In the genomic region with DNA sequence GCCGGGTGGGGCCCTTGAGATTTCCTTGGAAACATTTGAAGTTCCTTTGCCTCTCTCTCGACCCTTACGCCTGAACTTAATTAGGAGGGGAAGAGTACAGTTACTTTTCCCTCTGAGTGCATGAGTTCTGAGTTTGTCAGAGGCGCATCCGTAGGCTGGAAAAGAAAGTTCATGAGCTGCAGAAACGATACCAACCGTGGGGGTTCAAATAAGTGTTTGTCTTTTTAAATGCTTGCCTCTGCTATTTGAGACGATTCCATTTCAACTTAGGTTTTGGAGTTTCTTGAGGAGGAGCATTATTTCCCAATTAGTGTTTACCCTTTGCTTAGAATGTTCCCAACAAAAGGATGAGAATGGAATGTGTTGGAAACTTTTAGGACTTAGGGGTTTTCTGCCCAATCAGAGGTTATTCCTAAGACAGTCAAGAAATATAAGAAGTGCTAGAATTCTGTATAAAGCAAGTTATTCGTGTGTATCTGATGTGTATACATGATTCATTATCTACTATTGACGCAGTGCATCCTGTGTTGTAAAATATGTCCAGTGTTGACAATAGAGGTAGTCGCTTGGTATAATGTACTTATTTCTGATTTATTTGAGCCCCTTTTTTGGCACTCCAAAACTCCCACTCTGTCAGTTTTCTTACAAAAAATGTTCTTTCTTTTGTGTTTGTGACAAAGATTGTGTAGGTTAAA, we compare ENCODE assay signal across 8 cellular contexts. TPM values are rescaled to one million over a fixed set of nuclear protein-coding genes. Genes with fewer than 3 reads are reported as not detected.
A peak's percentile ranks its signal among the peaks of the same experiment; 100 is the strongest.
DNase-seq lines count a peak whose midpoint lies in the region; ATAC-seq and TF ChIP-seq lines count a peak whose summit lies in the region.

No MANE protein-coding gene starts in this region.

- H3K27me3 ChIP-seq in iPS DF 6.9 (ENCODE audit: control insufficient read depth, insufficient read depth, low read length), result no peaks in the 10 kb centered on the region

- peaks cover 23% of the 10 kb centered on the region for H3K36me3 Mint-ChIP-seq in activated CD4-positive, alpha-beta T cell treated with anti-CD3 and anti-CD28 coated beads, Interleukin-2, amount 10 ng/mL, durations not matched to agents 24 days and 14 days (ENCODE audit: low read depth)
- H3K36me3 Mint-ChIP-seq in activated CD8-positive, alpha-beta T cell treated with anti-CD3 and anti-CD28 coated beads for 36 hours (ENCODE audit: low read depth), result peaks cover 9% of the 10 kb centered on the region
- H3K36me3 Mint-ChIP-seq in stimulated activated memory B cell treated with anti-CD40 and anti-IgM and Interleukin-4, amounts not matched to agents 10 μg/mL and 1 μg/mL and 100 μg/mL, for 72 hours, result peaks cover 10% of the 10 kb centered on the region

- peak overlapping the region; percentile 94 for H3K27ac Mint-ChIP-seq in activated CD4-positive, alpha-beta T cell treated with anti-CD3 and anti-CD28 coated beads, Interleukin-2, amount 10 ng/mL, durations not matched to agents 24 days and 14 days
- H3K27ac Mint-ChIP-seq in activated CD8-positive, alpha-beta T cell treated with anti-CD3 and anti-CD28 coated beads for 36 hours, result peak overlapping the region; percentile 95
- peak overlapping the region; percentile 87 for H3K27ac Mint-ChIP-seq in stimulated activated memory B cell treated with anti-CD40 and anti-IgM and Interleukin-4, amounts not matched to agents 10 μg/mL and 1 μg/mL and 100 μg/mL, for 72 hours

- intact Hi-C loops in activated CD4-positive, alpha-beta T cell treated with anti-CD3 and anti-CD28 coated beads, Interleukin-2, amount 10 ng/mL, durations not matched to agents 24 days and 14 days (cut with micrococcal nuclease), result loop anchor here (1.0 to 5.0 kb wide), 7 partner anchors 11 to 1904 kb away; a partner anchor contains a TSS
- intact Hi-C loops in activated CD8-positive, alpha-beta T cell treated with anti-CD3 and anti-CD28 coated beads for 36 hours (cut with micrococcal nuclease), result loop anchor here (10.0 kb wide), 1 partner anchor 642 kb away; a partner anchor contains a TSS

- no peaks in the 10 kb centered on the region for H3K36me3 ChIP-seq in iPS DF 6.9 (ENCODE audit: control insufficient read depth, insufficient read depth, low read length)

- TF ChIP-seq CTCF in activated CD8-positive, alpha-beta T cell treated with anti-CD3 and anti-CD28 coated beads for 36 hours (IDR thresholded peaks at IDR 0.05), result no peak

- no CpG with 5 or more reads among the region's 11 CpGs for WGBS in iPS DF 6.9 (ENCODE audit: insufficient coverage, insufficient read length)

- peak overlapping the region; percentile 95 for H3K4me3 Mint-ChIP-seq in activated CD4-positive, alpha-beta T cell treated with anti-CD3 and anti-CD28 coated beads, Interleukin-2, amount 10 ng/mL, durations not matched to agents 24 days and 14 days
- H3K4me3 Mint-ChIP-seq in activated CD8-positive, alpha-beta T cell treated with anti-CD3 and anti-CD28 coated beads for 36 hours, result peak overlapping the region; percentile 87
- H3K4me3 Mint-ChIP-seq in stimulated activated memory B cell treated with anti-CD40 and anti-IgM and Interleukin-4, amounts not matched to agents 10 μg/mL and 1 μg/mL and 100 μg/mL, for 72 hours, result peak overlapping the region; percentile 85

- no peaks in the 10 kb centered on the region for H3K4me1 ChIP-seq in iPS DF 6.9 (ENCODE audit: control insufficient read depth, insufficient read depth, low read length)

- CTCF ChIA-PET in activated CD8-positive, alpha-beta T cell treated with anti-CD3 and anti-CD28 coated beads for 36 hours (lab: Charles Lee), result interaction anchor here (1.3 to 8.3 kb wide), 3 partner anchors 8 to 226 kb away, joined by 3 to 77 read pairs (median 4); a partner anchor contains a TSS

- DNase-seq in activated CD4-positive, alpha-beta T cell treated with anti-CD3 and anti-CD28 coated beads, Interleukin-2, amount 10 ng/mL, durations not matched to agents 24 days and 14 days, result no peak
- no peak for DNase-seq in activated CD4-positive, alpha-beta T cell treated with anti-CD3 and anti-CD28 coated beads for 48 hours
- no peak for DNase-seq in activated CD8-positive, alpha-beta T cell treated with anti-CD3 and anti-CD28 coated beads for 36 hours
- DNase-seq in iPS DF 6.9 (ENCODE audit: low read depth, low spot score) (no peak), HPDE6-E6E7 (ENCODE audit: extremely low spot score) (no peak)
- DNase-seq in effector CD4-positive, alpha-beta T cell, result no peak

- H3K27me3 Mint-ChIP-seq in activated CD4-positive, alpha-beta T cell treated with anti-CD3 and anti-CD28 coated beads, Interleukin-2, amount 10 ng/mL, durations not matched to agents 24 days and 14 days, result no peaks in the 10 kb centered on the region
- no peaks in the 10 kb centered on the region for H3K27me3 Mint-ChIP-seq in activated CD8-positive, alpha-beta T cell treated with anti-CD3 and anti-CD28 coated beads for 36 hours
- no peaks in the 10 kb centered on the region for H3K27me3 Mint-ChIP-seq in stimulated activated memory B cell treated with anti-CD40 and anti-IgM and Interleukin-4, amounts not matched to agents 10 μg/mL and 1 μg/mL and 100 μg/mL, for 72 hours

- H3K4me1 Mint-ChIP-seq in activated CD4-positive, alpha-beta T cell treated with anti-CD3 and anti-CD28 coated beads, Interleukin-2, amount 10 ng/mL, durations not matched to agents 24 days and 14 days, result peaks cover 41% of the 10 kb centered on the region
- peaks cover 32% of the 10 kb centered on the region for H3K4me1 Mint-ChIP-seq in activated CD8-positive, alpha-beta T cell treated with anti-CD3 and anti-CD28 coated beads for 36 hours (ENCODE audit: low read depth)
- H3K4me1 Mint-ChIP-seq in stimulated activated memory B cell treated with anti-CD40 and anti-IgM and Interleukin-4, amounts not matched to agents 10 μg/mL and 1 μg/mL and 100 μg/mL, for 72 hours, result peaks cover 43% of the 10 kb centered on the region

- no peak overlapping the region for H3K27ac ChIP-seq in iPS DF 6.9 (ENCODE audit: low read length)

- no peaks in the 10 kb centered on the region for H3K9me3 Mint-ChIP-seq in activated CD4-positive, alpha-beta T cell treated with anti-CD3 and anti-CD28 coated beads, Interleukin-2, amount 10 ng/mL, durations not matched to agents 24 days and 14 days
- H3K9me3 Mint-ChIP-seq in activated CD8-positive, alpha-beta T cell treated with anti-CD3 and anti-CD28 coated beads for 36 hours, result no peaks in the 10 kb centered on the region
- H3K9me3 Mint-ChIP-seq in stimulated activated memory B cell treated with anti-CD40 and anti-IgM and Interleukin-4, amounts not matched to agents 10 μg/mL and 1 μg/mL and 100 μg/mL, for 72 hours, result no peaks in the 10 kb centered on the region

- POLR2A ChIA-PET in activated CD8-positive, alpha-beta T cell treated with anti-CD3 and anti-CD28 coated beads for 36 hours (lab: Charles Lee), result interaction anchor here (0.7 to 1.4 kb wide), 3 partner anchors 12 to 52 kb away, joined by 3 to 8 read pairs (median 3); a partner anchor contains a TSS

- no peaks in the 10 kb centered on the region for H3K9me3 ChIP-seq in iPS DF 6.9 (ENCODE audit: control insufficient read depth, insufficient read depth, low read length)

- H3K4me3 ChIP-seq in iPS DF 6.9 (ENCODE audit: low read length), result peak overlapping the region; percentile 85

- ATAC-seq in HG02973 (IDR thresholded peaks at IDR 0.05; ENCODE audit: unreplicated experiment), result peak; percentile 6
- no peak for ATAC-seq in activated CD8-positive, alpha-beta T cell treated with anti-CD3 and anti-CD28 coated beads for 36 hours
- ATAC-seq in stimulated activated memory B cell treated with anti-CD40 and anti-IgM and Interleukin-4, amounts not matched to agents 10 μg/mL and 1 μg/mL and 100 μg/mL, for 72 hours, result no peak

RNA-seq across cellular contexts. Expression of a gene that starts 0.7 kb away (rescaled TPM):
- 27.3 and 29.4 TPM in 2 replicates for total RNA-seq in activated CD4-positive, alpha-beta T cell treated with anti-CD3 and anti-CD28 coated beads, Interleukin-2, amount 10 ng/mL, durations not matched to agents 24 days and 14 days
- 10 to 100 TPM; 16.4 to 16.9 TPM for total RNA-seq in activated CD8-positive, alpha-beta T cell treated with anti-CD3 and anti-CD28 coated beads for 36 hours

RNA-seq across cellular contexts. Expression of a gene that starts 11.9 kb away (rescaled TPM):
- 25.4 and 26.0 TPM in 2 replicates for total RNA-seq in activated CD4-positive, alpha-beta T cell treated with anti-CD3 and anti-CD28 coated beads, Interleukin-2, amount 10 ng/mL, durations not matched to agents 24 days and 14 days
- 10 to 100 TPM; 19.0 to 19.7 TPM for total RNA-seq in activated CD8-positive, alpha-beta T cell treated with anti-CD3 and anti-CD28 coated beads for 36 hours
